Comparison of ENCODE assay signal across 37 cellular contexts in the genomic region with DNA sequence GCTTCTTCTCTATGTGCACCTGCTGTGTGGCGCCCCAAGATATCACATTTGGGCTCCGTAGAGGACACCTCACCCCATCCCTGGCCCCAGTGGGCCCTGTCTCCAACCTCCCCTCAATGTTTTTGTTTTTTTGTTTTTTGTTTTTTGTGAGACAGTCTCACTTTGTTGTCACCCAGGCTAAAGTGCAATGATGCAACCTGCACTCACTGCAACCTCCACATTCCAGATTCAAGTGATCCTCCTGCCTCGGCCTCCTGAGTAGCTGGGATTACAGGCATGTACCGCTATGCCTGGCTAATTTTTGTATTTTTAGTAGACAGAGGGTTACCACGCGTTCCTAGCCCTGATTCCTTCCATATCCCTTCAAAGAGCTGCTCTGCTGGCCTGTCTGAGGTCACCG.
"Had no signal": no experiment of that assay in that cellular context is flagged by ENCODE, and none has a peak within 500 bp of the region (broad histone marks: within the 10 kb centered on the region; RNA-seq: fewer than 3 reads in every experiment).

No MANE protein-coding gene starts in this region.

- FAIRE-seq: astrocyte, TTC549 had no signal

- H3K27me3 ChIP-seq: body of pancreas, brain microvascular endothelial cell, breast epithelium had no signal

- H3K9me3 ChIP-seq: adrenal gland, body of pancreas, breast epithelium had no signal

- DNase-seq: activated CD4-positive, alpha-beta T cell treated with anti-CD3 and anti-CD28 coated beads for 1 hour; activated CD4-positive, alpha-beta T cell treated with anti-CD3 and anti-CD28 coated beads for 36 hours; activated CD4-positive, alpha-beta T cell treated with anti-CD3 and anti-CD28 coated beads for 48 hours; activated CD4-positive, alpha-beta T cell treated with anti-CD3 and anti-CD28 coated beads, Interleukin-2, amount 10 ng/mL, durations not matched to agents 7 days and 5 days; activated CD4-positive, alpha-beta T cell treated with anti-CD3 and anti-CD28 coated beads, Interleukin-2, amount 50 U/mL, for 48 hours; activated CD4-positive, CD25-positive, alpha-beta regulatory T cell; activated CD8-positive, alpha-beta memory T cell treated with anti-CD3 and anti-CD28 coated beads for 24 hours; activated CD8-positive, alpha-beta memory T cell treated with anti-CD3 and anti-CD28 coated beads, Interleukin-2, amount 10 ng/mL, durations not matched to agents 7 days and 5 days; activated CD8-positive, alpha-beta memory T cell treated with anti-CD3 and anti-CD28 coated beads, Interleukin-2, amount 50 U/mL, for 48 hours; activated CD8-positive, alpha-beta T cell treated with anti-CD3 and anti-CD28 coated beads, Interleukin-2, amount 10 ng/mL, durations not matched to agents 7 days and 5 days; activated effector memory CD4-positive, alpha-beta T cell treated with anti-CD3 and anti-CD28 coated beads, Interleukin-2, amount 50 U/mL, for 16 hours; activated gamma-delta T cell treated with Interleukin-2 at 50 U/mL for 16 hours; activated naive CD4-positive, alpha-beta T cell; activated naive CD4-positive, alpha-beta T cell treated with anti-CD3 and anti-CD28 coated beads for 36 hours; activated naive CD4-positive, alpha-beta T cell treated with anti-CD3 and anti-CD28 coated beads, Interleukin-2, amount 50 U/mL, for 16 hours; activated naive CD8-positive, alpha-beta T cell treated with anti-CD3 and anti-CD28 coated beads for 36 hours; activated T-cell treated with anti-CD3 and anti-CD28 coated beads, Interleukin-2, amount 50 U/mL, for 24 hours; activated T-cell treated with anti-CD3 and anti-CD28 coated beads, Interleukin-2, amount 50 U/mL, for 48 hours; amniotic stem cell; aorta; body of pancreas; brain microvascular endothelial cell; central memory CD4-positive, alpha-beta T cell; T-helper 1 cell; T-helper 2 cell; T-helper 9 cell had no signal

- H3K36me3 ChIP-seq: adrenal gland, brain microvascular endothelial cell, breast epithelium had no signal

- H3K4me3 Mint-ChIP-seq: activated CD4-positive, alpha-beta T cell treated with anti-CD3 and anti-CD28 coated beads for 36 hours; activated CD4-positive, alpha-beta T cell treated with anti-CD3 and anti-CD28 coated beads, Interleukin-2, amount 10 ng/mL, durations not matched to agents 7 days and 5 days; activated CD8-positive, alpha-beta memory T cell treated with anti-CD3 and anti-CD28 coated beads, Interleukin-2, amount 10 ng/mL, durations not matched to agents 7 days and 5 days; activated CD8-positive, alpha-beta T cell treated with anti-CD3 and anti-CD28 coated beads, Interleukin-2, amount 10 ng/mL, durations not matched to agents 7 days and 5 days; activated naive CD4-positive, alpha-beta T cell treated with anti-CD3 and anti-CD28 coated beads for 36 hours; activated naive CD8-positive, alpha-beta T cell treated with anti-CD3 and anti-CD28 coated beads for 36 hours; activated T-cell treated with anti-CD3 and anti-CD28 coated beads, Interleukin-2, amount 50 U/mL, for 24 hours; activated T-helper 17 cell treated with anti-CD3 and anti-CD28 coated beads, Interleukin-2, amount 50 U/mL, for 72 hours; T-helper 1 cell treated with Interleukin-12 subunit alpha and Interleukin-12 subunit beta and Interleukin-4 antibody, amounts not matched to agents 30 μg/mL and 1 μg/mL, for 36 hours; T-helper 2 cell treated with Interferon-gamma antibody and Interleukin-4, amounts not matched to agents 5 μg/mL and 100 μg/mL, for 36 hours; WTC11 had no signal

- H3K27ac ChIP-seq: adrenal gland, body of pancreas, brain microvascular endothelial cell, breast epithelium, VCaP had no signal

- H3K4me3 ChIP-seq: adrenal gland, body of pancreas, breast epithelium had no signal

- H3K4me1 ChIP-seq: adrenal gland, body of pancreas, breast epithelium had no signal

- H3K36me3 Mint-ChIP-seq: activated CD8-positive, alpha-beta memory T cell treated with anti-CD3 and anti-CD28 coated beads, Interleukin-2, amount 10 ng/mL, durations not matched to agents 7 days and 5 days; activated naive CD4-positive, alpha-beta T cell treated with anti-CD3 and anti-CD28 coated beads, Interleukin-2, amount 50 U/mL, for 72 hours; activated naive CD8-positive, alpha-beta T cell treated with anti-CD3 and anti-CD28 coated beads for 36 hours; WTC11 had no signal

- ATAC-seq: activated CD4-positive, alpha-beta T cell treated with anti-CD3 and anti-CD28 coated beads for 36 hours; activated CD4-positive, CD25-positive, alpha-beta regulatory T cell treated with anti-CD3 and anti-CD28 coated beads, Interleukin-2, amount 50 U/mL, for 24 hours; activated CD8-positive, alpha-beta memory T cell treated with anti-CD3 and anti-CD28 coated beads, Interleukin-2, amount 10 ng/mL, durations not matched to agents 7 days and 5 days; activated CD8-positive, alpha-beta T cell treated with anti-CD3 and anti-CD28 coated beads, Interleukin-2, amount 10 ng/mL, durations not matched to agents 7 days and 5 days; activated naive CD4-positive, alpha-beta T cell treated with anti-CD3 and anti-CD28 coated beads, Interleukin-2, amount 50 U/mL, for 72 hours; activated T-helper 17 cell treated with anti-CD3 and anti-CD28 coated beads, Interleukin-2, amount 50 U/mL, for 72 hours; body of pancreas; WTC11 had no signal

- H3K27ac Mint-ChIP-seq: activated CD4-positive, alpha-beta T cell treated with anti-CD3 and anti-CD28 coated beads for 36 hours; activated CD4-positive, alpha-beta T cell treated with anti-CD3 and anti-CD28 coated beads, Interleukin-2, amount 10 ng/mL, durations not matched to agents 7 days and 5 days; activated CD8-positive, alpha-beta memory T cell treated with anti-CD3 and anti-CD28 coated beads, Interleukin-2, amount 10 ng/mL, durations not matched to agents 7 days and 5 days; activated CD8-positive, alpha-beta T cell treated with anti-CD3 and anti-CD28 coated beads, Interleukin-2, amount 10 ng/mL, durations not matched to agents 7 days and 5 days; activated naive CD4-positive, alpha-beta T cell treated with anti-CD3 and anti-CD28 coated beads for 36 hours; activated naive CD4-positive, alpha-beta T cell treated with anti-CD3 and anti-CD28 coated beads, Interleukin-2, amount 50 U/mL, for 72 hours; activated naive CD8-positive, alpha-beta T cell treated with anti-CD3 and anti-CD28 coated beads for 36 hours; activated T-cell treated with anti-CD3 and anti-CD28 coated beads, Interleukin-2, amount 50 U/mL, for 24 hours; activated T-helper 17 cell treated with anti-CD3 and anti-CD28 coated beads, Interleukin-2, amount 50 U/mL, for 72 hours; T-helper 1 cell treated with Interleukin-12 subunit alpha and Interleukin-12 subunit beta and Interleukin-4 antibody, amounts not matched to agents 30 μg/mL and 1 μg/mL, for 36 hours; T-helper 2 cell treated with Interferon-gamma antibody and Interleukin-4, amounts not matched to agents 5 μg/mL and 100 μg/mL, for 36 hours; WTC11 had no signal

- H3K9me3 Mint-ChIP-seq: activated CD4-positive, alpha-beta T cell treated with anti-CD3 and anti-CD28 coated beads, Interleukin-2, amount 10 ng/mL, durations not matched to agents 7 days and 5 days; activated naive CD4-positive, alpha-beta T cell treated with anti-CD3 and anti-CD28 coated beads for 36 hours; activated naive CD4-positive, alpha-beta T cell treated with anti-CD3 and anti-CD28 coated beads, Interleukin-2, amount 50 U/mL, for 72 hours; activated naive CD8-positive, alpha-beta T cell treated with anti-CD3 and anti-CD28 coated beads for 36 hours; activated T-cell treated with anti-CD3 and anti-CD28 coated beads, Interleukin-2, amount 50 U/mL, for 24 hours; activated T-helper 17 cell treated with anti-CD3 and anti-CD28 coated beads, Interleukin-2, amount 50 U/mL, for 72 hours; T-helper 1 cell treated with Interleukin-12 subunit alpha and Interleukin-12 subunit beta and Interleukin-4 antibody, amounts not matched to agents 30 μg/mL and 1 μg/mL, for 36 hours; T-helper 2 cell treated with Interferon-gamma antibody and Interleukin-4, amounts not matched to agents 5 μg/mL and 100 μg/mL, for 36 hours had no signal

- H3K4me1 Mint-ChIP-seq: activated CD4-positive, alpha-beta T cell treated with anti-CD3 and anti-CD28 coated beads for 36 hours; activated CD4-positive, alpha-beta T cell treated with anti-CD3 and anti-CD28 coated beads, Interleukin-2, amount 10 ng/mL, durations not matched to agents 7 days and 5 days; activated CD8-positive, alpha-beta memory T cell treated with anti-CD3 and anti-CD28 coated beads, Interleukin-2, amount 10 ng/mL, durations not matched to agents 7 days and 5 days; activated T-helper 17 cell treated with anti-CD3 and anti-CD28 coated beads, Interleukin-2, amount 50 U/mL, for 72 hours had no signal
